ENCODE assay signal across 1 cellular context in the genomic region with DNA sequence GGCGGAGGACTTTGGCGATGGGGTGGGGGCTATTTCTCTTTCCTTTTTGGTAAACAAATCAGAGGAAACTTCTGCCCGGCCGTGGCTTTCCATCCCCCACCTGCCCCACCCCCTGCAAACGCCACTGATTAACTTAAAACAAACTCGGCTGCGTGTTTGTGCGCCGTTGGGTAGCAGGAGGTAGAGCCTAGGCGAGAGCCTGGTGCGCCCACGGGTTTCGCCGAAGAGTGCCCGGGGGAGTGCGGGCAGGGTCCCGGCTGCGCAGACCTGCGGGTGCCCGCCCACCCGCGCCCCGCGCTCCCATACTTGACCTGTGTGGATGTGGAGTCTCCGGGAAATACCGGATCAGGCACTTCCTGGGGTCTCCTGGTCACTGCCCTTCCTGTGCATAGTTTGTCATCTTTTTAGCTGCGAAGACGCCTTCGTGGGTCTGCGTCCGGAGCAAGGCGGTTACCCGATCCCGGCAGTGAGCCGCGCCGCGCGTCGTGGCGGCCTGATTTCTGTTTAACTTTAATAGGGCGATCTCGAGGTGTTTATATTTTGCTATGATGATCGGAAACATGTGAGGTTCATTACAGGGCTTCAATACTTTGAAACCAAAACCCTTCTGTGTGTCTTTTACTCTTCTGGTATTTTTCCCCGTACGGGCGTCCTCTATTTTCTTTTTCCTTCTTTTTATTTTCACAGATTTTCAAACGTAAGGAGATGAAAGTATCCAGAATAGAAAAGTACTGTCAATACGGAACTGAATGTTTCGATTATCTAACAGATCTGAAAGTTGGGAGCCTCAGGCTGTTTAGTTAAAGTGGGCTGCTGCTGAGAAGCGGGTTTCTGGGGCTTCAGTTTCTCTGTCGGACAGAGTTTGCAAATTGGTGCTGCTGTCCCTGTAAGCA.
A peak's percentile ranks its signal among the peaks of the same experiment; 100 is the strongest.
TF ChIP-seq lines count a peak whose summit lies in the region.

No MANE protein-coding gene starts in this region.

TF ChIP-seq in HEK293, 187 proteins besides CTCF, POLR2A, EP300 and RAD21 (continued from another document):
- TF ChIP-seq, protein P1, sequence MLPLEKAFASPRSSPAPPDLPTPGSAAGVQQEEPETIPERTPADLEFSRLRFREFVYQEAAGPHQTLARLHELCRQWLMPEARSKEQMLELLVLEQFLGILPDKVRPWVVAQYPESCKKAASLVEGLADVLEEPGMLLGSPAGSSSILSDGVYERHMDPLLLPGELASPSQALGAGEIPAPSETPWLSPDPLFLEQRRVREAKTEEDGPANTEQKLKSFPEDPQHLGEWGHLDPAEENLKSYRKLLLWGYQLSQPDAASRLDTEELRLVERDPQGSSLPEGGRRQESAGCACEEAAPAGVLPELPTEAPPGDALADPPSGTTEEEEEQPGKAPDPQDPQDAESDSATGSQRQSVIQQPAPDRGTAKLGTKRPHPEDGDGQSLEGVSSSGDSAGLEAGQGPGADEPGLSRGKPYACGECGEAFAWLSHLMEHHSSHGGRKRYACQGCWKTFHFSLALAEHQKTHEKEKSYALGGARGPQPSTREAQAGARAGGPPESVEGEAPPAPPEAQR (tag by site-specific recombination; IDR thresholded peaks at IDR 0.05): no peak
- TF ChIP-seq ZNF658 (tag by site-specific recombination; IDR thresholded peaks at IDR 0.05) (no peak), ZNF549 (tag by site-specific recombination; IDR thresholded peaks at IDR 0.05) (no peak), BCL11A (tag by site-specific recombination; IDR thresholded peaks at IDR 0.05; ENCODE audit: low read depth) (no peak), REPIN1 (tag by site-specific recombination; IDR thresholded peaks at IDR 0.05; ENCODE audit: low read depth) (no peak), ZNF561 (tag by site-specific recombination; IDR thresholded peaks at IDR 0.05; ENCODE audit: borderline replicate concordance) (no peak), ZNF624 (tag by site-specific recombination; IDR thresholded peaks at IDR 0.05) (no peak), ZNF391 (tag by site-specific recombination; IDR thresholded peaks at IDR 0.05; ENCODE audit: borderline replicate concordance, low read depth) (no peak), ZNF341 (tag by site-specific recombination; IDR thresholded peaks at IDR 0.05; ENCODE audit: low read depth) (0 out of 2 replicates have a peak, but pooled peaks have one; percentile 3), ZBTB48 (tag by site-specific recombination; IDR thresholded peaks at IDR 0.05) (no peak), ZBTB17 (tag by site-specific recombination; IDR thresholded peaks at IDR 0.05) (peak; percentile 30; the same call in 1 of the 2 replicates), ZNF2 (tag by site-specific recombination; IDR thresholded peaks at IDR 0.05) (no peak), TCF7L2 (IDR thresholded peaks at IDR 0.05; ENCODE audit: borderline replicate concordance, low read depth, low read length) (no peak), ZNF626 (tag by site-specific recombination; IDR thresholded peaks at IDR 0.05) (no peak), ZNF16 (tag by site-specific recombination; IDR thresholded peaks at IDR 0.05; ENCODE audit: low read depth) (no peak), ZNF37A (tag by site-specific recombination; IDR thresholded peaks at IDR 0.05) (no peak), ZNF664 (tag by site-specific recombination; IDR thresholded peaks at IDR 0.05) (no peak), YY1 (tag by site-specific recombination; IDR thresholded peaks at IDR 0.05) (no peak), ZBTB20 (tag by site-specific recombination; IDR thresholded peaks at IDR 0.05) (peak; percentile 34; the same call in 1 of the 2 replicates), ZBTB8A (tag by site-specific recombination; IDR thresholded peaks at IDR 0.05) (peak; percentile 71), ZNF174 (tag by site-specific recombination; IDR thresholded peaks at IDR 0.05) (no peak), ZNF585B (tag by site-specific recombination; IDR thresholded peaks at IDR 0.05) (no peak), MYNN (tag by site-specific recombination; IDR thresholded peaks at IDR 0.05; ENCODE audit: borderline replicate concordance) (no peak), ZNF600 (tag by site-specific recombination; IDR thresholded peaks at IDR 0.05) (no peak), ZNF623 (tag by site-specific recombination; IDR thresholded peaks at IDR 0.05) (no peak), KLF8 (tag by site-specific recombination; IDR thresholded peaks at IDR 0.05) (no peak)
- TF ChIP-seq, protein P2, sequence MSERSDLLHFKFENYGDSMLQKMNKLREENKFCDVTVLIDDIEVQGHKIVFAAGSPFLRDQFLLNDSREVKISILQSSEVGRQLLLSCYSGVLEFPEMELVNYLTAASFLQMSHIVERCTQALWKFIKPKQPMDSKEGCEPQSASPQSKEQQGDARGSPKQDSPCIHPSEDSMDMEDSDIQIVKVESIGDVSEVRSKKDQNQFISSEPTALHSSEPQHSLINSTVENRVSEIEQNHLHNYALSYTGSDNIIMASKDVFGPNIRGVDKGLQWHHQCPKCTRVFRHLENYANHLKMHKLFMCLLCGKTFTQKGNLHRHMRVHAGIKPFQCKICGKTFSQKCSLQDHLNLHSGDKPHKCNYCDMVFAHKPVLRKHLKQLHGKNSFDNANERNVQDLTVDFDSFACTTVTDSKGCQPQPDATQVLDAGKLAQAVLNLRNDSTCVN (tag by site-specific recombination; optimal IDR thresholded peaks at IDR 0.05): peak; percentile 90
- TF ChIP-seq, protein P3, sequence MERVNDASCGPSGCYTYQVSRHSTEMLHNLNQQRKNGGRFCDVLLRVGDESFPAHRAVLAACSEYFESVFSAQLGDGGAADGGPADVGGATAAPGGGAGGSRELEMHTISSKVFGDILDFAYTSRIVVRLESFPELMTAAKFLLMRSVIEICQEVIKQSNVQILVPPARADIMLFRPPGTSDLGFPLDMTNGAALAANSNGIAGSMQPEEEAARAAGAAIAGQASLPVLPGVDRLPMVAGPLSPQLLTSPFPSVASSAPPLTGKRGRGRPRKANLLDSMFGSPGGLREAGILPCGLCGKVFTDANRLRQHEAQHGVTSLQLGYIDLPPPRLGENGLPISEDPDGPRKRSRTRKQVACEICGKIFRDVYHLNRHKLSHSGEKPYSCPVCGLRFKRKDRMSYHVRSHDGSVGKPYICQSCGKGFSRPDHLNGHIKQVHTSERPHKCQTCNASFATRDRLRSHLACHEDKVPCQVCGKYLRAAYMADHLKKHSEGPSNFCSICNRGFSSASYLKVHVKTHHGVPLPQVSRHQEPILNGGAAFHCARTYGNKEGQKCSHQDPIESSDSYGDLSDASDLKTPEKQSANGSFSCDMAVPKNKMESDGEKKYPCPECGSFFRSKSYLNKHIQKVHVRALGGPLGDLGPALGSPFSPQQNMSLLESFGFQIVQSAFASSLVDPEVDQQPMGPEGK (tag by site-specific recombination; IDR thresholded peaks at IDR 0.05): 0 out of 2 replicates have a peak, but pooled peaks have one; percentile 27
- TF ChIP-seq, protein P4, sequence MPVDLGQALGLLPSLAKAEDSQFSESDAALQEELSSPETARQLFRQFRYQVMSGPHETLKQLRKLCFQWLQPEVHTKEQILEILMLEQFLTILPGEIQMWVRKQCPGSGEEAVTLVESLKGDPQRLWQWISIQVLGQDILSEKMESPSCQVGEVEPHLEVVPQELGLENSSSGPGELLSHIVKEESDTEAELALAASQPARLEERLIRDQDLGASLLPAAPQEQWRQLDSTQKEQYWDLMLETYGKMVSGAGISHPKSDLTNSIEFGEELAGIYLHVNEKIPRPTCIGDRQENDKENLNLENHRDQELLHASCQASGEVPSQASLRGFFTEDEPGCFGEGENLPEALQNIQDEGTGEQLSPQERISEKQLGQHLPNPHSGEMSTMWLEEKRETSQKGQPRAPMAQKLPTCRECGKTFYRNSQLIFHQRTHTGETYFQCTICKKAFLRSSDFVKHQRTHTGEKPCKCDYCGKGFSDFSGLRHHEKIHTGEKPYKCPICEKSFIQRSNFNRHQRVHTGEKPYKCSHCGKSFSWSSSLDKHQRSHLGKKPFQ (tag by site-specific recombination; IDR thresholded peaks at IDR 0.05): no peak
- TF ChIP-seq, protein P5, sequence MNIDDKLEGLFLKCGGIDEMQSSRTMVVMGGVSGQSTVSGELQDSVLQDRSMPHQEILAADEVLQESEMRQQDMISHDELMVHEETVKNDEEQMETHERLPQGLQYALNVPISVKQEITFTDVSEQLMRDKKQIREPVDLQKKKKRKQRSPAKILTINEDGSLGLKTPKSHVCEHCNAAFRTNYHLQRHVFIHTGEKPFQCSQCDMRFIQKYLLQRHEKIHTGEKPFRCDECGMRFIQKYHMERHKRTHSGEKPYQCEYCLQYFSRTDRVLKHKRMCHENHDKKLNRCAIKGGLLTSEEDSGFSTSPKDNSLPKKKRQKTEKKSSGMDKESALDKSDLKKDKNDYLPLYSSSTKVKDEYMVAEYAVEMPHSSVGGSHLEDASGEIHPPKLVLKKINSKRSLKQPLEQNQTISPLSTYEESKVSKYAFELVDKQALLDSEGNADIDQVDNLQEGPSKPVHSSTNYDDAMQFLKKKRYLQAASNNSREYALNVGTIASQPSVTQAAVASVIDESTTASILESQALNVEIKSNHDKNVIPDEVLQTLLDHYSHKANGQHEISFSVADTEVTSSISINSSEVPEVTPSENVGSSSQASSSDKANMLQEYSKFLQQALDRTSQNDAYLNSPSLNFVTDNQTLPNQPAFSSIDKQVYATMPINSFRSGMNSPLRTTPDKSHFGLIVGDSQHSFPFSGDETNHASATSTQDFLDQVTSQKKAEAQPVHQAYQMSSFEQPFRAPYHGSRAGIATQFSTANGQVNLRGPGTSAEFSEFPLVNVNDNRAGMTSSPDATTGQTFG (tag by site-specific recombination; IDR thresholded peaks at IDR 0.05; ENCODE audit: borderline replicate concordance): no peak
- TF ChIP-seq, protein P6, sequence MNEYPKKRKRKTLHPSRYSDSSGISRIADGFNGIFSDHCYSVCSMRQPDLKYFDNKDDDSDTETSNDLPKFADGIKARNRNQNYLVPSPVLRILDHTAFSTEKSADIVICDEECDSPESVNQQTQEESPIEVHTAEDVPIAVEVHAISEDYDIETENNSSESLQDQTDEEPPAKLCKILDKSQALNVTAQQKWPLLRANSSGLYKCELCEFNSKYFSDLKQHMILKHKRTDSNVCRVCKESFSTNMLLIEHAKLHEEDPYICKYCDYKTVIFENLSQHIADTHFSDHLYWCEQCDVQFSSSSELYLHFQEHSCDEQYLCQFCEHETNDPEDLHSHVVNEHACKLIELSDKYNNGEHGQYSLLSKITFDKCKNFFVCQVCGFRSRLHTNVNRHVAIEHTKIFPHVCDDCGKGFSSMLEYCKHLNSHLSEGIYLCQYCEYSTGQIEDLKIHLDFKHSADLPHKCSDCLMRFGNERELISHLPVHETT (tag by site-specific recombination; IDR thresholded peaks at IDR 0.05): no peak
- TF ChIP-seq, protein P7, sequence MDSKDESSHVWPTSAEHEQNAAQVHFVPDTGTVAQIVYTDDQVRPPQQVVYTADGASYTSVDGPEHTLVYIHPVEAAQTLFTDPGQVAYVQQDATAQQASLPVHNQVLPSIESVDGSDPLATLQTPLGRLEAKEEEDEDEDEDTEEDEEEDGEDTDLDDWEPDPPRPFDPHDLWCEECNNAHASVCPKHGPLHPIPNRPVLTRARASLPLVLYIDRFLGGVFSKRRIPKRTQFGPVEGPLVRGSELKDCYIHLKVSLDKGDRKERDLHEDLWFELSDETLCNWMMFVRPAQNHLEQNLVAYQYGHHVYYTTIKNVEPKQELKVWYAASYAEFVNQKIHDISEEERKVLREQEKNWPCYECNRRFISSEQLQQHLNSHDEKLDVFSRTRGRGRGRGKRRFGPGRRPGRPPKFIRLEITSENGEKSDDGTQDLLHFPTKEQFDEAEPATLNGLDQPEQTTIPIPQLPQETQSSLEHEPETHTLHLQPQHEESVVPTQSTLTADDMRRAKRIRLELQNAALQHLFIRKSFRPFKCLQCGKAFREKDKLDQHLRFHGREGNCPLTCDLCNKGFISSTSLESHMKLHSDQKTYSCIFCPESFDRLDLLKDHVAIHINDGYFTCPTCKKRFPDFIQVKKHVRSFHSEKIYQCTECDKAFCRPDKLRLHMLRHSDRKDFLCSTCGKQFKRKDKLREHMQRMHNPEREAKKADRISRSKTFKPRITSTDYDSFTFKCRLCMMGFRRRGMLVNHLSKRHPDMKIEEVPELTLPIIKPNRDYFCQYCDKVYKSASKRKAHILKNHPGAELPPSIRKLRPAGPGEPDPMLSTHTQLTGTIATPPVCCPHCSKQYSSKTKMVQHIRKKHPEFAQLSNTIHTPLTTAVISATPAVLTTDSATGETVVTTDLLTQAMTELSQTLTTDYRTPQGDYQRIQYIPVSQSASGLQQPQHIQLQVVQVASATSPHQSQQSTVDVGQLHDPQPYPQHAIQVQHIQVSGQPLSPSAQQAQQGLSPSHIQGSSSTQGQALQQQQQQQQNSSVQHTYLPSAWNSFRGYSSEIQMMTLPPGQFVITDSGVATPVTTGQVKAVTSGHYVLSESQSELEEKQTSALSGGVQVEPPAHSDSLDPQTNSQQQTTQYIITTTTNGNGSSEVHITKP (tag by site-specific recombination; IDR thresholded peaks at IDR 0.05): 0 out of 2 replicates have a peak, but pooled peaks have one; percentile 18
- TF ChIP-seq, protein P8, sequence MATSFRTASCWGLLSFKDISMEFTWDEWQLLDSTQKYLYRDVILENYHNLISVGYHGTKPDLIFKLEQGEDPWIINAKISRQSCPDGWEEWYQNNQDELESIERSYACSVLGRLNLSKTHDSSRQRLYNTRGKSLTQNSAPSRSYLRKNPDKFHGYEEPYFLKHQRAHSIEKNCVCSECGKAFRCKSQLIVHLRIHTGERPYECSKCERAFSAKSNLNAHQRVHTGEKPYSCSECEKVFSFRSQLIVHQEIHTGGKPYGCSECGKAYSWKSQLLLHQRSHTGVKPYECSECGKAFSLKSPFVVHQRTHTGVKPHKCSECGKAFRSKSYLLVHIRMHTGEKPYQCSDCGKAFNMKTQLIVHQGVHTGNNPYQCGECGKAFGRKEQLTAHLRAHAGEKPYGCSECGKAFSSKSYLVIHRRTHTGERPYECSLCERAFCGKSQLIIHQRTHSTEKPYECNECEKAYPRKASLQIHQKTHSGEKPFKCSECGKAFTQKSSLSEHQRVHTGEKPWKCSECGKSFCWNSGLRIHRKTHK (tag by site-specific recombination; IDR thresholded peaks at IDR 0.05): no peak
